ENCODE assay signal across 25 cellular contexts in the genomic region with DNA sequence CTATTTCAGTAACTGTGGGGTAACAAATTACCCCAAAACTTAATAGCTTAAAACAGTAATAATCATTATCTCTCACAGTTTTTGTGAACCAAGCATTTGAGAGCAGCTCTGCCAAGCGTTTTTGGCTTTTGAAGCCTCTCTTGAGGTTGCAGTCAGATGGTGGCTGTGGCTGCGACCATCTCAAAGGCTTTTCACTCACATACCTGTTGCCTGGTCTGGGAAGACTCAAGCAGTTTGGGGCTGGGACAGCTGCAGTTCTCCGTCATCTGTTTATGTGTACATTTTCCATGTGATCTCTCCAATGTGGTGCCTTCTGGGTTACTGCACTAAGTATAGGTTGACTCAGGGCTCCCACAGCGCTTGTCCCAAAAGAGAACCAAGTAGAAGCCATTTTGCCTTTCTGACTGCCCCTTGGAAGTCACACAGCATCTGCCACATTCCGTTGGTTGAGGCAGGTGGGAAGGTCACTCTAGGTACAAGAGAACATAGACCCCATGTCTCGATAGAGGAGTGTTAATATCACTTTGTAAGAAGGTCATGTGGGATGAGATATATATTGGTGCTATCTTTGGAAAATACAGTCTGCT.
"Had no signal": no experiment of that assay in that cellular context is flagged by ENCODE, and none has a peak within 500 bp of the region (broad histone marks: within the 10 kb centered on the region; RNA-seq: fewer than 3 reads in every experiment).

No MANE protein-coding gene starts in this region.

- H3K9me3 ChIP-seq: adrenal gland, gastrocnemius medialis, left lung, prostate gland, tibial artery, uterus had no signal

- DNase-seq: activated CD4-positive, alpha-beta T cell treated with anti-CD3 and anti-CD28 coated beads, Interleukin-2, amount 10 ng/mL, durations not matched to agents 7 days and 5 days; activated CD8-positive, alpha-beta T cell treated with anti-CD3 and anti-CD28 coated beads, Interleukin-2, amount 10 ng/mL, durations not matched to agents 7 days and 5 days; activated gamma-delta T cell; activated T-cell treated with anti-CD3 and anti-CD28 coated beads, Interleukin-2, amount 50 U/mL, for 4 hours; adrenal gland; effector CD8-positive, alpha-beta T cell; gastrocnemius medialis; head of caudate nucleus; kidney; left lung; right cardiac atrium; small intestine; stimulated activated CD4-positive, alpha-beta T cell treated with anti-CD3 and anti-CD28 coated beads, Interleukin-15, amount 100 ng/mL, for 24 hours; stimulated activated CD4-positive, alpha-beta T cell treated with anti-CD3 and anti-CD28 coated beads, Interleukin-2, amount 100 ng/mL, for 48 hours; stimulated activated naive CD8-positive, alpha-beta T cell treated with anti-CD3 and anti-CD28 coated beads, Interleukin-15, amount 100 ng/mL, for 72 hours; T-helper 9 cell; tibial artery; uterus had no signal

- H2AFZ ChIP-seq: neural progenitor cell had no signal

- H3K4me2 ChIP-seq: neural progenitor cell had no signal

- H3K27ac ChIP-seq: adrenal gland, cardiac muscle cell, gastrocnemius medialis, neural progenitor cell, prostate gland, tibial artery, uterus had no signal

- H3K36me3 Mint-ChIP-seq: mesothelial cell of epicardium had no signal

- H3K4me3 ChIP-seq: adrenal gland, cardiac muscle cell, gastrocnemius medialis, left lung, neural progenitor cell, prostate gland, tibial artery, uterus had no signal

- H3K27me3 Mint-ChIP-seq: activated CD4-positive, alpha-beta T cell treated with anti-CD3 and anti-CD28 coated beads, Interleukin-2, amount 10 ng/mL, durations not matched to agents 7 days and 5 days had no signal

- H3K4me3 Mint-ChIP-seq: activated CD4-positive, alpha-beta T cell treated with anti-CD3 and anti-CD28 coated beads, Interleukin-2, amount 10 ng/mL, durations not matched to agents 7 days and 5 days; activated CD8-positive, alpha-beta T cell treated with anti-CD3 and anti-CD28 coated beads, Interleukin-2, amount 10 ng/mL, durations not matched to agents 7 days and 5 days; activated T-cell treated with anti-CD3 and anti-CD28 coated beads, Interleukin-2, amount 50 U/mL, for 4 hours; dendritic cell treated with granulocyte-macrophage colony-stimulating factor and Interleukin-4, amounts not matched to agents 40 ng/mL and 50 ng/mL, for 4 days; mesothelial cell of epicardium; neural progenitor cell; stimulated activated naive CD8-positive, alpha-beta T cell treated with anti-CD3 and anti-CD28 coated beads, Interleukin-15, amount 100 ng/mL, for 72 hours had no signal

- H3K9me3 Mint-ChIP-seq: activated CD4-positive, alpha-beta T cell treated with anti-CD3 and anti-CD28 coated beads, Interleukin-2, amount 10 ng/mL, durations not matched to agents 7 days and 5 days; activated T-cell treated with anti-CD3 and anti-CD28 coated beads, Interleukin-2, amount 50 U/mL, for 4 hours; dendritic cell treated with granulocyte-macrophage colony-stimulating factor and Interleukin-4, amounts not matched to agents 40 ng/mL and 50 ng/mL, for 4 days; mesothelial cell of epicardium had no signal

- ATAC-seq: activated CD8-positive, alpha-beta T cell treated with anti-CD3 and anti-CD28 coated beads, Interleukin-2, amount 10 ng/mL, durations not matched to agents 7 days and 5 days; activated naive CD4-positive, alpha-beta T cell treated with anti-CD3 and anti-CD28 coated beads, Interleukin-2, amount 50 U/mL, for 72 hours; activated T-cell treated with anti-CD3 and anti-CD28 coated beads, Interleukin-2, amount 50 U/mL, for 4 hours; esophagus mucosa; gastrocnemius medialis; left lung; right cardiac atrium; stimulated activated naive CD8-positive, alpha-beta T cell treated with anti-CD3 and anti-CD28 coated beads, Interleukin-15, amount 100 ng/mL, for 72 hours had no signal

- H3K27me3 ChIP-seq: adrenal gland, cardiac muscle cell, gastrocnemius medialis, left lung, neural progenitor cell, tibial artery, uterus had no signal

- H3K27ac Mint-ChIP-seq: activated CD4-positive, alpha-beta T cell treated with anti-CD3 and anti-CD28 coated beads, Interleukin-2, amount 10 ng/mL, durations not matched to agents 7 days and 5 days; activated CD8-positive, alpha-beta T cell treated with anti-CD3 and anti-CD28 coated beads, Interleukin-2, amount 10 ng/mL, durations not matched to agents 7 days and 5 days; activated naive CD4-positive, alpha-beta T cell treated with anti-CD3 and anti-CD28 coated beads, Interleukin-2, amount 50 U/mL, for 72 hours; dendritic cell treated with granulocyte-macrophage colony-stimulating factor and Interleukin-4, amounts not matched to agents 40 ng/mL and 50 ng/mL, for 4 days; mesothelial cell of epicardium; neural progenitor cell; stimulated activated naive CD8-positive, alpha-beta T cell treated with anti-CD3 and anti-CD28 coated beads, Interleukin-15, amount 100 ng/mL, for 72 hours had no signal

- H3K36me3 ChIP-seq: adrenal gland, cardiac muscle cell, gastrocnemius medialis, left lung, neural progenitor cell, prostate gland, tibial artery, uterus had no signal
